12 cellular contexts compared by ENCODE assay signal in genomic region chr15:77607111-77607893, GRCh38. TPM values are rescaled to one million over a fixed set of nuclear protein-coding genes. Genes with fewer than 3 reads are reported as not detected.
DNase-seq lines count a peak whose midpoint lies in the region; FAIRE-seq and TF ChIP-seq lines count a peak whose summit lies in the region.
"Had no signal": no experiment of that assay in that cellular context is flagged by ENCODE, and none has a peak within 500 bp of the region (broad histone marks: within the 10 kb centered on the region; RNA-seq: fewer than 3 reads in every experiment).

No MANE protein-coding gene starts in this region.

- peak overlapping the region; percentile 67 to 92 (median 86) for H3K27ac Mint-ChIP-seq in nephron

- H3K9ac ChIP-seq in endothelial cell of umbilical vein (replicated peaks; ENCODE audit: extremely low read depth, insufficient read depth, low read length), result no peak overlapping the region
- H3K9ac ChIP-seq: KMS-11 had no signal

- TF ChIP-seq CTCF in endothelial cell of umbilical vein (IDR thresholded peaks at IDR 0.05; ENCODE audit: extremely low read depth in 1 of 2, insufficient read depth in 1 of 2, low read depth in 1 of 2, low read length in 2 of 2), result no peak
- no peak for TF ChIP-seq CTCF in nephron (IDR thresholded peaks at IDR 0.05; ENCODE audit: unreplicated experiment in 3 of 3)

- peaks cover 3% of the 10 kb centered on the region for H3K4me1 ChIP-seq in endothelial cell of umbilical vein (ENCODE audit: control insufficient read depth, extremely low read depth, insufficient read depth, low read length)
- H3K4me1 ChIP-seq: left lung had no signal

- H3K79me2 ChIP-seq in endothelial cell of umbilical vein (ENCODE audit: control insufficient read depth, insufficient read depth, low read length), result no peaks in the 10 kb centered on the region

- no peak overlapping the region for H3K4me3 Mint-ChIP-seq in nephron

- H3K9me3 Mint-ChIP-seq in nephron, result no peaks in the 10 kb centered on the region

- POLR2A ChIA-PET in endothelial cell of umbilical vein (lab: Charles Lee), result interaction anchor here (0.6 kb wide), 1 partner anchor 872 kb away, joined by 3 read pairs; no protein-coding TSS in a partner anchor

- peaks cover 39% of the 10 kb centered on the region for H3K4me1 Mint-ChIP-seq in nephron

- H3K36me3 Mint-ChIP-seq in nephron (ENCODE audit: low read depth), result no peaks in the 10 kb centered on the region

- H3K27ac ChIP-seq in endothelial cell of umbilical vein (ENCODE audit: insufficient read depth, low read depth, low read length), result no peak overlapping the region
- H3K27ac ChIP-seq: KMS-11, left lung had no signal

- FAIRE-seq in endothelial cell of umbilical vein (lab: Jason Lieb, UNC), result no peak
- FAIRE-seq: colon had no signal

- no TSS peak for BruUV-seq in endothelial cell of umbilical vein (replicated peaks; lab: Mats Ljungman, UMichigan)

- intact Hi-C loops in endothelial cell of umbilical vein (cut with micrococcal nuclease), result no loop called here

- no peak for TF ChIP-seq POLR2A in endothelial cell of umbilical vein (IDR thresholded peaks at IDR 0.05; ENCODE audit: low read depth, low read length)

- no peaks in the 10 kb centered on the region for H3K27me3 Mint-ChIP-seq in nephron (ENCODE audit: low read depth)

- peak overlapping the region; percentile 43 for H2AFZ ChIP-seq in endothelial cell of umbilical vein (ENCODE audit: low read depth, low read length)

- dilution Hi-C loops in endothelial cell of umbilical vein (cut with MboI; ENCODE audit: extremely low pct_ligation_motif_present, low sequenced_read_pairs), result no loop called here

- H3K36me3 ChIP-seq in endothelial cell of umbilical vein (ENCODE audit: control insufficient read depth in 2 of 2, extremely low read depth in 1 of 2, insufficient read depth in 2 of 2, low read length in 2 of 2), result no peaks in the 10 kb centered on the region
- H3K36me3 ChIP-seq: left lung had no signal

- no peaks in the 10 kb centered on the region for H3K27me3 ChIP-seq in endothelial cell of umbilical vein (ENCODE audit: control insufficient read depth in 2 of 2, insufficient read depth in 2 of 2, low read length in 2 of 2)

- CTCF ChIA-PET in endothelial cell of umbilical vein (lab: Charles Lee), result interaction anchor here (0.6 to 4.1 kb wide), 6 partner anchors 9 to 64 kb away, joined by 3 to 35 read pairs (median 4); no protein-coding TSS in a partner anchor

- H4K20me1 ChIP-seq in endothelial cell of umbilical vein (replicated peaks; ENCODE audit: control insufficient read depth, extremely low read depth, insufficient read depth, low read length), result no peaks in the 10 kb centered on the region

- H3K4me3 ChIP-seq in endothelial cell of umbilical vein (replicated peaks in 1 of 3; ENCODE audit: insufficient read depth in 1 of 3, low read depth in 1 of 3, low read length in 3 of 3), result no peak overlapping the region
- H3K4me3 ChIP-seq: left lung had no signal

- H3K9me3 ChIP-seq in endothelial cell of umbilical vein (replicated peaks; ENCODE audit: control insufficient read depth, insufficient read depth, low read length), result no peaks in the 10 kb centered on the region
- H3K9me3 ChIP-seq: left lung had no signal

- DNase-seq in DMS 273 (lab: John Stamatoyannopoulos, UW; ENCODE audit: unreplicated experiment) (peak; percentile 81), NCI-H524 (lab: John Stamatoyannopoulos, UW) (peak; percentile 94 to 98), endothelial cell of umbilical vein (ENCODE audit: low read depth, low spot score) (no peak), COLO829 (ENCODE audit: low spot score) (no peak), ecto neural progenitor cell (ENCODE audit: low spot score) (no peak), dedifferentiated amniotic fluid mesenchymal stem cell (ENCODE audit: extremely low spot score) (no peak), NCI-H2196 treated with DMSO at 0.1 percent for 48 hours (lab: John Stamatoyannopoulos, UW; ENCODE audit: unreplicated experiment) (no peak)
- DNase-seq: stimulated activated CD4-positive, alpha-beta T cell treated with anti-CD3 and anti-CD28 coated beads, Interleukin-12 subunit alpha, Interleukin-12 subunit beta, amount 100 ng/mL, for 4 hours had no signal

- no peaks in the 10 kb centered on the region for H3K9me1 ChIP-seq in endothelial cell of umbilical vein (replicated peaks; ENCODE audit: control insufficient read depth, extremely low read depth, insufficient read depth, low read length)

- H3K4me2 ChIP-seq in endothelial cell of umbilical vein (ENCODE audit: insufficient read depth, low read length), result no peak overlapping the region
- H3K4me2 ChIP-seq: KMS-11 had no signal

TF ChIP-seq in endothelial cell of umbilical vein, 7 proteins besides CTCF, POLR2A, EP300 and RAD21:
- TF ChIP-seq JUN (IDR thresholded peaks at IDR 0.05; ENCODE audit: borderline replicate concordance, insufficient read depth, insufficient read length, low read depth) (no peak), POLR2AphosphoS5 (IDR thresholded peaks at IDR 0.05; ENCODE audit: insufficient read depth, low read depth, low read length) (no peak), FOS (IDR thresholded peaks at IDR 0.05; ENCODE audit: borderline replicate concordance, insufficient read depth, low read length) (no peak), GATA2 (IDR thresholded peaks at IDR 0.05; ENCODE audit: insufficient read depth, insufficient read length, low read depth, low read length) (no peak), MAX (IDR thresholded peaks at IDR 0.05; ENCODE audit: insufficient read depth, insufficient read length) (no peak), MYC (IDR thresholded peaks at IDR 0.05; ENCODE audit: low read depth, low read length) (no peak), EZH2 (IDR thresholded peaks at IDR 0.05; ENCODE audit: borderline replicate concordance, low read depth, low read length, severe bottlenecking) (no peak)

RNA-seq across cellular contexts. Expression of gene LINGO1, which starts 25.4 kb away (rescaled TPM):
- 0.32 and 0.33 TPM in 2 replicates for total RNA-seq in endothelial cell of umbilical vein
- 0.15 and 0.30 TPM in 2 replicates for polyA plus RNA-seq in endothelial cell of umbilical vein
- 0.18 and 0.21 TPM in 2 replicates for polyA plus RNA-seq in endothelial cell of umbilical vein (2011; cell fraction: cytosol; rRNA removed)
- polyA plus RNA-seq in endothelial cell of umbilical vein (2011; cell fraction: nucleus; rRNA removed), result not detected in 2 replicates
- 0.99 and 2.0 TPM in 2 replicates for polyA plus RNA-seq in endothelial cell of umbilical vein (2012)
- polyA minus RNA-seq in endothelial cell of umbilical vein, result 0.25 and 0.70 TPM in 2 replicates
- polyA minus RNA-seq in endothelial cell of umbilical vein (2011; cell fraction: cytosol; rRNA and poly(A)+ RNA removed), result not detected
- polyA minus RNA-seq in endothelial cell of umbilical vein (2011; cell fraction: nucleus; rRNA and poly(A)+ RNA removed), result not detected in 2 replicates

Comparison
In these comparisons a context has a peak if more than half of its experiments do, and no peak if none do; other contexts are left out.
1. DNase-seq: peak in DMS 273 (single experiment) and NCI-H524 (2 of 2); none in endothelial cell of umbilical vein (single experiment), COLO829 (single experiment), ecto neural progenitor cell (single experiment), dedifferentiated amniotic fluid mesenchymal stem cell (single experiment) and NCI-H2196 treated with DMSO at 0.1 percent for 48 hours (single experiment).